ENCODE assay signal across 11 cellular contexts in genomic region chr1:120178799-120179419, GRCh38. TPM values are rescaled to one million over a fixed set of nuclear protein-coding genes. Genes with fewer than 3 reads are reported as not detected.
DNase-seq lines count a peak whose midpoint lies in the region; ATAC-seq and TF ChIP-seq lines count a peak whose summit lies in the region.
"Had no signal": no experiment of that assay in that cellular context is flagged by ENCODE, and none has a peak within 500 bp of the region (broad histone marks: within the 10 kb centered on the region; RNA-seq: fewer than 3 reads in every experiment).

No MANE protein-coding gene starts in this region.

- no peaks in the 10 kb centered on the region for H3K9me3 ChIP-seq in A673 (ENCODE audit: low read depth, low read length, poor library complexity, severe bottlenecking)
- H3K9me3 ChIP-seq in IMR-90 (ENCODE audit: control insufficient read depth, insufficient read depth, low read length), result no peaks in the 10 kb centered on the region

- ATAC-seq in IMR-90 (ENCODE audit: low read depth), result peak; percentile 16

- H3K4me3 ChIP-seq in A673 (ENCODE audit: low read depth, low read length, poor library complexity, severe bottlenecking) (no peak overlapping the region), IMR-90 (ENCODE audit: insufficient read depth, low read depth, low read length) (peak overlapping the region; percentile 17; the same call in 1 of the 2 replicates)
- H3K4me3 ChIP-seq: BLaER1 had no signal

- H4K91ac ChIP-seq in IMR-90 (ENCODE audit: insufficient read depth, low read depth, low read length), result peak overlapping the region; percentile 92

- no peak for TF ChIP-seq RAD21 in IMR-90 (IDR thresholded peaks at IDR 0.05; ENCODE audit: low read length)

- peak overlapping the region; percentile 71 for H3K27ac ChIP-seq in A673 (ENCODE audit: low read depth, low read length, poor library complexity, severe bottlenecking)
- peak overlapping the region; percentile 91 for H3K27ac ChIP-seq in IMR-90 (ENCODE audit: insufficient read depth, low read length)
- H3K27ac ChIP-seq: BLaER1 had no signal

- H4K8ac ChIP-seq in IMR-90 (ENCODE audit: low read depth in 2 of 2, low read length in 2 of 2), result peak overlapping the region; percentile 63 to 90

- intact Hi-C loops in A673 (cut with micrococcal nuclease; ENCODE audit: unreplicated experiment) (no loop called here), IMR-90 (cut with micrococcal nuclease) (no loop called here)

- peak overlapping the region; percentile 93 for H3K56ac ChIP-seq in IMR-90 (ENCODE audit: extremely low read depth, insufficient read depth, low read length)

- H3K4ac ChIP-seq in IMR-90 (ENCODE audit: low read depth, low read length), result peak overlapping the region; percentile 85

- no peaks in the 10 kb centered on the region for H4K20me1 ChIP-seq in IMR-90 (ENCODE audit: insufficient read depth, low read length)
- H4K20me1 ChIP-seq: BLaER1 had no signal

- peak overlapping the region; percentile 97 for H2BK15ac ChIP-seq in IMR-90 (ENCODE audit: low read depth, low read length)

- H3K18ac ChIP-seq in IMR-90 (ENCODE audit: low read depth, low read length), result peak overlapping the region; percentile 99

- WGBS in IMR-90 (ENCODE audit: extremely low coverage in 2 of 2, insufficient read length in 1 of 2), 2 experiments, result no CpG with 5 or more reads among the region's 2 CpGs

- BruUV-seq in A673 (replicated peaks; lab: Mats Ljungman, UMichigan) (no TSS peak), IMR-90 (replicated peaks; lab: Mats Ljungman, UMichigan) (no TSS peak)

- H3K27me3 ChIP-seq in A673 (replicated peaks; ENCODE audit: insufficient read depth, low read depth, low read length, poor library complexity) (no peaks in the 10 kb centered on the region), IMR-90 (ENCODE audit: control insufficient read depth, insufficient read depth, low read length) (no peaks in the 10 kb centered on the region)
- H3K27me3 ChIP-seq: BLaER1 had no signal

- peak overlapping the region; percentile 76 for H3K14ac ChIP-seq in IMR-90 (replicated peaks; ENCODE audit: low read depth, low read length)

- H2AFZ ChIP-seq in IMR-90 (replicated peaks; ENCODE audit: low read length, poor library complexity), result peak overlapping the region; percentile 38

- H3K79me1 ChIP-seq in IMR-90 (ENCODE audit: low read depth in 1 of 2, low read length in 2 of 2), result peaks cover 0 to 12% of the 10 kb centered on the region in 2 experiments; a peak in 1 of 4 replicates

- H2AK5ac ChIP-seq in IMR-90 (ENCODE audit: low read depth, low read length), result peak overlapping the region; percentile 48

- peak overlapping the region; percentile 85 for H2BK20ac ChIP-seq in IMR-90 (ENCODE audit: low read depth, low read length)

- peak; percentile 16 for DNase-seq in A673 (ENCODE audit: low spot score)
- peak; percentile 37 for DNase-seq in IMR-90
- DNase-seq in ecto neural progenitor cell (ENCODE audit: low spot score), result peak; percentile 29
- peak; percentile 20 for DNase-seq in midbrain (lab: John Stamatoyannopoulos, UW)
- DNase-seq in NCI-H128 (lab: John Stamatoyannopoulos, UW; ENCODE audit: unreplicated experiment), result no peak
- DNase-seq in NCI-H524 (lab: John Stamatoyannopoulos, UW), result no peak
- DNase-seq in stimulated activated CD8-positive, alpha-beta memory T cell treated with anti-CD3 and anti-CD28 coated beads, Interleukin-4, amount 100 ng/mL, for 48 hours, result no peak
- DNase-seq in stimulated activated CD4-positive, alpha-beta T cell treated with anti-CD3 and anti-CD28 coated beads, Interleukin-4, amount 100 ng/mL, for 24 hours, result no peak
- DNase-seq: activated CD4-positive, alpha-beta memory T cell treated with anti-CD3 and anti-CD28 coated beads for 36 hours; cerebellar nuclear complex had no signal

- POLR2A ChIA-PET in A673 (lab: Charles Lee; ENCODE audit: low non-redundant PET) (no interaction called here), IMR-90 (lab: Charles Lee; ENCODE audit: unreplicated experiment) (no interaction called here)

- H2BK5ac ChIP-seq in IMR-90 (ENCODE audit: low read depth, low read length, poor library complexity, severe bottlenecking), result peak overlapping the region; percentile 100

- H3K9me1 ChIP-seq in IMR-90 (ENCODE audit: insufficient read depth, low read length), result peaks cover 3% of the 10 kb centered on the region; the same call in 1 of the 2 replicates

- peak overlapping the region; percentile 90 for H4K5ac ChIP-seq in IMR-90 (ENCODE audit: low read depth, low read length)

- peak overlapping the region; percentile 90 for H3K4me2 ChIP-seq in IMR-90 (ENCODE audit: low read depth, low read length)
- H3K4me2 ChIP-seq: BLaER1 had no signal

- peak overlapping the region; percentile 22 for H2AK9ac ChIP-seq in IMR-90 (replicated peaks; ENCODE audit: low read depth, low read length, poor library complexity)

- H3K36me3 ChIP-seq in A673 (ENCODE audit: insufficient read depth, low read length, poor library complexity, severe bottlenecking) (no peaks in the 10 kb centered on the region), IMR-90 (ENCODE audit: control insufficient read depth, insufficient read depth, low read length) (no peaks in the 10 kb centered on the region)
- H3K36me3 ChIP-seq: BLaER1 had no signal

- H3K4me1 ChIP-seq in A673 (ENCODE audit: insufficient read depth, low read length, poor library complexity, severe bottlenecking) (peaks cover 19% of the 10 kb centered on the region), IMR-90 (ENCODE audit: control insufficient read depth, insufficient read depth, low read length) (peaks cover 12% of the 10 kb centered on the region)

- peak overlapping the region; percentile 59; the same call in 1 of the 2 replicates for H3K9ac ChIP-seq in IMR-90 (ENCODE audit: low read depth, low read length)
- H3K9ac ChIP-seq: BLaER1 had no signal

- peak overlapping the region; percentile 95 for H2BK120ac ChIP-seq in IMR-90 (ENCODE audit: low read depth, low read length)

- TF ChIP-seq CTCF in A673 (conservative IDR thresholded peaks at IDR 0.05; ENCODE audit: low read depth, low read length) (no peak), IMR-90 (conservative IDR thresholded peaks at IDR 0.05; ENCODE audit: low read depth, low read length) (no peak)

- H3K23ac ChIP-seq in IMR-90 (ENCODE audit: low read depth, low read length), result peak overlapping the region; percentile 82

- TF ChIP-seq POLR2A in IMR-90 (IDR thresholded peaks at IDR 0.05; ENCODE audit: low read depth, low read length), result no peak

- dilution Hi-C loops in IMR-90 (cut with HindIII; ENCODE audit: low sequenced_read_pairs, unreplicated experiment), result no loop called here

- CTCF ChIA-PET in A673 (lab: Charles Lee) (no interaction called here), IMR-90 (lab: Yijun Ruan, JAX) (no interaction called here)

- in situ Hi-C loops in IMR-90 (cut with MboI; ENCODE audit: low sequenced_read_pairs), result no loop called here

TF ChIP-seq in IMR-90, 13 proteins besides CTCF, POLR2A, EP300 and RAD21:
- TF ChIP-seq, protein P1, sequence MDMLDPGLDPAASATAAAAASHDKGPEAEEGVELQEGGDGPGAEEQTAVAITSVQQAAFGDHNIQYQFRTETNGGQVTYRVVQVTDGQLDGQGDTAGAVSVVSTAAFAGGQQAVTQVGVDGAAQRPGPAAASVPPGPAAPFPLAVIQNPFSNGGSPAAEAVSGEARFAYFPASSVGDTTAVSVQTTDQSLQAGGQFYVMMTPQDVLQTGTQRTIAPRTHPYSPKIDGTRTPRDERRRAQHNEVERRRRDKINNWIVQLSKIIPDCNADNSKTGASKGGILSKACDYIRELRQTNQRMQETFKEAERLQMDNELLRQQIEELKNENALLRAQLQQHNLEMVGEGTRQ (IDR thresholded peaks at IDR 0.05; ENCODE audit: low read depth, low read length), result no peak
- TF ChIP-seq ELK1 (IDR thresholded peaks at IDR 0.05; ENCODE audit: borderline replicate concordance, low read depth, low read length), result no peak
- no peak for TF ChIP-seq MXI1 (IDR thresholded peaks at IDR 0.05; ENCODE audit: borderline replicate concordance, low read depth, low read length)
- no peak for TF ChIP-seq MAZ (IDR thresholded peaks at IDR 0.05; ENCODE audit: borderline replicate concordance, low read depth, low read length)
- no peak for TF ChIP-seq CHD1 (IDR thresholded peaks at IDR 0.05; ENCODE audit: low read depth, low read length)
- TF ChIP-seq RCOR1 (IDR thresholded peaks at IDR 0.05; ENCODE audit: insufficient replicate concordance, low read length), result no peak
- TF ChIP-seq RFX5 (IDR thresholded peaks at IDR 0.05; ENCODE audit: low read depth, low read length), result no peak
- no peak for TF ChIP-seq MAFK (IDR thresholded peaks at IDR 0.05; ENCODE audit: low read depth, low read length)
- no peak for TF ChIP-seq CEBPB (IDR thresholded peaks at IDR 0.05; ENCODE audit: low read depth, low read length)
- no peak for TF ChIP-seq SMC3 (IDR thresholded peaks at IDR 0.05; ENCODE audit: low read depth, low read length)
- TF ChIP-seq FOS (IDR thresholded peaks at IDR 0.05; ENCODE audit: low read depth, low read length), result no peak
- no peak for TF ChIP-seq BHLHE40 (IDR thresholded peaks at IDR 0.05; ENCODE audit: low read depth, low read length)
- TF ChIP-seq NFE2L2 (IDR thresholded peaks at IDR 0.05; ENCODE audit: low read depth, low read length), result no peak

RNA-seq across cellular contexts. Expression of gene SEC22B, which starts 2.6 kb away (rescaled TPM):
- 26.2 and 32.3 TPM in 2 replicates for total RNA-seq in A673 (2021)
- 57.4 and 78.9 TPM in 2 replicates for total RNA-seq in IMR-90 (2012; rRNA removed)
- 26.7 and 35.9 TPM in 2 replicates for polyA plus RNA-seq in IMR-90 (2012; rRNA removed)
- polyA plus RNA-seq in IMR-90 (2012; cell fraction: cytosol; rRNA removed), result 9.3 and 10.0 TPM in 2 replicates
- 10.0 and 60.5 TPM in 2 replicates for polyA plus RNA-seq in IMR-90 (2012; cell fraction: nucleus; rRNA removed; ENCODE audit: low replicate concordance)

Comparison
In these comparisons a context has a peak if more than half of its experiments do, and no peak if none do; other contexts are left out.
1. DNase-seq: peak in A673 (single experiment), IMR-90 (single experiment), ecto neural progenitor cell (single experiment) and midbrain (single experiment); none in NCI-H128 (single experiment), NCI-H524 (0 of 2), stimulated activated CD8-positive, alpha-beta memory T cell treated with anti-CD3 and anti-CD28 coated beads, Interleukin-4, amount 100 ng/mL, for 48 hours (single experiment) and stimulated activated CD4-positive, alpha-beta T cell treated with anti-CD3 and anti-CD28 coated beads, Interleukin-4, amount 100 ng/mL, for 24 hours (single experiment).